In the genomic region with DNA sequence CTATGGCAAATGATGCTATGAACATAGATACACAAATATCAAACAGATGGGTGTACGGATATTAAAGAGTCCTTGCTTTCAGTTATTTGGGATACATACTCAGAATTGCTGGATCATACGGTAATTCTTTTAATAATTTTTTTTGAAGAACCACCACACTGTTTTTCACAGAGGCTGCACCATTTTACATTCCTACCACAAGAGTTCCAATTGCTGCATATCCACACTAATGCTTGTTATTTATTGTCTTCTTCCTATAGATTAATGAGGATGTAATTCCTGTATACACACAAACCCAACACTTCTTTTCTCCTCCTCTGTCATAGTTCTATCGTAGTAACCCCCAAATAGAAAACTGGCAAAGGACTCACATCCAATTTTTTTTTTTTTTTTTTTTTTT, we compare ENCODE assay signal across 29 cellular contexts. TPM values are rescaled to one million over a fixed set of nuclear protein-coding genes. Genes with fewer than 3 reads are reported as not detected.
DNase-seq lines count a peak whose midpoint lies in the region; ATAC-seq and TF ChIP-seq lines count a peak whose summit lies in the region.
"Had no signal": no experiment of that assay in that cellular context is flagged by ENCODE, and none has a peak within 500 bp of the region (broad histone marks: within the 10 kb centered on the region; RNA-seq: fewer than 3 reads in every experiment).

No MANE protein-coding gene starts in this region.

- no peak overlapping the region for H3K4me2 ChIP-seq in H9 (ENCODE audit: insufficient read depth, insufficient read length, low read length)

- H4K20me1 ChIP-seq in H9 (ENCODE audit: control insufficient read depth, insufficient read depth, insufficient read length): no peaks in the 10 kb centered on the region

- ATAC-seq in HG03135 (IDR thresholded peaks at IDR 0.05; ENCODE audit: unreplicated experiment): no peak
- ATAC-seq: activated CD8-positive, alpha-beta memory T cell treated with anti-CD3 and anti-CD28 coated beads, Interleukin-2, amount 10 ng/mL, durations not matched to agents 7 days and 5 days; heart right ventricle; K562; WTC11 had no signal

- in situ Hi-C loops in astrocyte of the spinal cord (cut with HindIII; ENCODE audit: low sequenced_read_pairs): no loop called here

- H4K91ac ChIP-seq in H9 (ENCODE audit: insufficient read length, low read depth, low read length): no peak overlapping the region

- no peaks in the 10 kb centered on the region for H3K79me1 ChIP-seq in H9 (ENCODE audit: insufficient read depth, low read depth, low read length, poor library complexity, severe bottlenecking)

- DNase-seq in H9: no peak
- no peak for DNase-seq in astrocyte of the spinal cord (ENCODE audit: low read depth, low spot score)
- no peak for DNase-seq in fibroblast of pulmonary artery (ENCODE audit: low read depth)
- no peak for DNase-seq in retinal pigment epithelial cell (ENCODE audit: low read depth)
- DNase-seq in activated CD8-positive, alpha-beta memory T cell treated with anti-CD3 and anti-CD28 coated beads, Interleukin-2, amount 50 U/mL, for 4 hours: no peak
- DNase-seq in H4 (ENCODE audit: low spot score): no peak
- no peak for DNase-seq in midbrain (lab: John Stamatoyannopoulos, UW)
- DNase-seq: activated CD4-positive, alpha-beta T cell treated with anti-CD3 and anti-CD28 coated beads, Interleukin-2, amount 50 U/mL, for 1 hour; activated CD8-positive, alpha-beta memory T cell treated with anti-CD3 and anti-CD28 coated beads, Interleukin-2, amount 10 ng/mL, durations not matched to agents 7 days and 5 days; activated naive CD4-positive, alpha-beta T cell; activated T-cell treated with anti-CD3 and anti-CD28 coated beads, Interleukin-2, amount 50 U/mL, for 48 hours; adrenal gland; brain microvascular endothelial cell; Calu3; DMS79 treated with DMSO at 0.1 percent for 48 hours; heart right ventricle; naive B cell; NCI-H1092 treated with DMSO at 0.1 percent for 48 hours; NCI-H1694 treated with DMSO at 0.1 percent for 48 hours; NCI-H510A; SJCRH30; stimulated activated CD4-positive, alpha-beta T cell treated with anti-CD3 and anti-CD28 coated beads, Interleukin-1b, Interleukin-23, amount 100 ng/mL, for 48 hours; stimulated activated naive CD4-positive, alpha-beta T cell treated with Interleukin-2 at 50 U/mL for 16 hours had no signal

- H3K4ac ChIP-seq in H9 (ENCODE audit: low read depth, low read length): no peak overlapping the region

- H2BK15ac ChIP-seq in H9 (ENCODE audit: low read depth, low read length): no peak overlapping the region

- TF ChIP-seq CTCF in H9 (conservative IDR thresholded peaks at IDR 0.05) (peak; percentile 41; the same call in 1 of the 3 replicates), astrocyte of the spinal cord (IDR thresholded peaks at IDR 0.05; ENCODE audit: low read depth, low read length) (peak; percentile 31), fibroblast of pulmonary artery (IDR thresholded peaks at IDR 0.05; ENCODE audit: low read length, missing control alignments) (peak; percentile 30), retinal pigment epithelial cell (conservative IDR thresholded peaks at IDR 0.05; ENCODE audit: low read depth, low read length) (peak; percentile 23)

- H3K4me1 Mint-ChIP-seq in H9: peaks cover 9 to 13% of the 10 kb centered on the region in 2 experiments
- H3K4me1 Mint-ChIP-seq: activated CD8-positive, alpha-beta memory T cell treated with anti-CD3 and anti-CD28 coated beads, Interleukin-2, amount 10 ng/mL, durations not matched to agents 7 days and 5 days had no signal

- no peak overlapping the region for H2BK120ac ChIP-seq in H9 (ENCODE audit: low read depth, low read length, poor library complexity, severe bottlenecking)

- H3K36me3 Mint-ChIP-seq in H9 (ENCODE audit: insufficient read depth in 1 of 3, low read depth in 3 of 3): no peaks in the 10 kb centered on the region
- H3K36me3 Mint-ChIP-seq: naive B cell, WTC11 had no signal

- H2BK12ac ChIP-seq in H9 (ENCODE audit: insufficient read length, low read depth, low read length): no peak overlapping the region

- H3T11ph ChIP-seq in H9 (ENCODE audit: low read length): no peak overlapping the region

- H4K5ac ChIP-seq in H9 (ENCODE audit: insufficient read length, low read depth, low read length): no peak overlapping the region

- no peaks in the 10 kb centered on the region for H3K4me1 ChIP-seq in H9 (ENCODE audit: insufficient read depth, low read length)
- H3K4me1 ChIP-seq: adrenal gland, SJCRH30, suprapubic skin had no signal

- no peak overlapping the region for H2BK5ac ChIP-seq in H9 (ENCODE audit: insufficient read length, low read length)

- H3K23ac ChIP-seq in H9 (ENCODE audit: insufficient read length, low read depth, low read length): no peak overlapping the region

- H3K23me2 ChIP-seq in H9 (ENCODE audit: insufficient read length, low read depth, low read length, poor library complexity, severe bottlenecking): no peaks in the 10 kb centered on the region

- no CpG with 5 or more reads among the region's 3 CpGs for WGBS in H9 (ENCODE audit: extremely low coverage, insufficient read length, low lambda C conversion rate)

- H3K4me3 Mint-ChIP-seq in H9: no peak overlapping the region
- H3K4me3 Mint-ChIP-seq: activated CD8-positive, alpha-beta memory T cell treated with anti-CD3 and anti-CD28 coated beads, Interleukin-2, amount 10 ng/mL, durations not matched to agents 7 days and 5 days; naive B cell; WTC11 had no signal

- no peak overlapping the region for H3K14ac ChIP-seq in H9 (ENCODE audit: insufficient read depth, low read length)

- no peaks in the 10 kb centered on the region for H3K79me2 ChIP-seq in H9 (ENCODE audit: insufficient read depth, low read length)

- H2AFZ ChIP-seq in H9 (ENCODE audit: low read length): no peak overlapping the region

- H3K4me3 ChIP-seq in astrocyte of the spinal cord (ENCODE audit: low read depth, low read length): no peak overlapping the region
- no peak overlapping the region for H3K4me3 ChIP-seq in fibroblast of pulmonary artery (replicated peaks; ENCODE audit: low read depth, low read length)
- no peak overlapping the region for H3K4me3 ChIP-seq in retinal pigment epithelial cell (ENCODE audit: low read length)
- H3K4me3 ChIP-seq: adrenal gland, heart right ventricle, K562, SJCRH30, skin epidermis, suprapubic skin had no signal

- H3K9me3 ChIP-seq in H9 (ENCODE audit: control insufficient read depth, low read depth, low read length): no peaks in the 10 kb centered on the region
- H3K9me3 ChIP-seq: adrenal gland, heart right ventricle, SJCRH30, suprapubic skin had no signal

- no peak overlapping the region for H2BK20ac ChIP-seq in H9 (ENCODE audit: low read depth, low read length, poor library complexity, severe bottlenecking)

- no peak overlapping the region for H3K18ac ChIP-seq in H9 (ENCODE audit: insufficient read length, low read depth, low read length)

- no peak overlapping the region for H3K56ac ChIP-seq in H9 (ENCODE audit: insufficient read length, low read depth, low read length)

- peak overlapping the region in 2 of 3 experiments; percentile 54 to 62; a peak in 2 of 7 replicates for H3K27ac Mint-ChIP-seq in H9
- H3K27ac Mint-ChIP-seq: activated CD8-positive, alpha-beta memory T cell treated with anti-CD3 and anti-CD28 coated beads, Interleukin-2, amount 10 ng/mL, durations not matched to agents 7 days and 5 days; WTC11 had no signal

- no peak overlapping the region for H4K8ac ChIP-seq in H9 (replicated peaks; ENCODE audit: insufficient read length, low read depth, low read length)

- no peaks in the 10 kb centered on the region for H3K9me3 Mint-ChIP-seq in H9
- H3K9me3 Mint-ChIP-seq: naive B cell, WTC11 had no signal

- H3K27me3 ChIP-seq in H9 (ENCODE audit: insufficient read depth, low read length): no peaks in the 10 kb centered on the region
- H3K27me3 ChIP-seq: adrenal gland, brain microvascular endothelial cell, heart right ventricle, SJCRH30, suprapubic skin had no signal

- no peak overlapping the region for H2AK5ac ChIP-seq in H9 (ENCODE audit: insufficient read length, low read length)

- no peaks in the 10 kb centered on the region; the same call in 1 of the 2 replicates for H3K27me3 Mint-ChIP-seq in H9 (ENCODE audit: low read depth)
- H3K27me3 Mint-ChIP-seq: activated CD8-positive, alpha-beta memory T cell treated with anti-CD3 and anti-CD28 coated beads, Interleukin-2, amount 10 ng/mL, durations not matched to agents 7 days and 5 days; naive B cell had no signal

- H3K9ac ChIP-seq in H9 (ENCODE audit: extremely low read depth, insufficient read length, low read length): no peak overlapping the region

- no peak overlapping the region for H3K27ac ChIP-seq in H9 (ENCODE audit: insufficient read length, low read depth, low read length)
- H3K27ac ChIP-seq: adrenal gland, brain microvascular endothelial cell, epithelial cell of prostate, heart right ventricle, SJCRH30, skin epidermis, suprapubic skin had no signal

RNA-seq across cellular contexts. Expression of gene CD302, which starts 21.7 kb away (rescaled TPM):
- total RNA-seq in H9 (2021): 0.68 and 0.86 TPM in 2 replicates
- 9.4 and 14.9 TPM in 2 replicates for total RNA-seq in H4 (2014; rRNA removed; shearing (Covaris generic))
